31 cellular contexts compared by ENCODE assay signal in the genomic region with DNA sequence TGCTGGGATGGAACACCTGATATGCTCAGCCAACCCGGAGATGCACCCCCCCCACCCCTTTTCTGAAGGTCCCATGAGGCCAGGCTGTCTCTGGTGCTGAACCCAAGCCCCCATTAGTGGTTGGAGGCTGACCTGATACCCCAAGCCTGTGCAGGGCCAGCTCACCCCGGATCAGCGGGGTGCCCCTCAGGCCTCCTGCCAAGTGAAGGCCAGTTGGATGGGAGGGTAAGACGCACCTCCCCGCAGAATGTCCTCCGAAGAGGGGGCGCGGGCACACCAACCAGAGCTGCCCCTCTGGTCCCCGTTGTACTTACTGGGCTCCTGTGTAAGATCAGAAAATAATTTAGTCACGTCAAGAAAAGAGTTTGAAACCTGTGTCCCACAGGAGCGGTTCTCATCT.
"Had no signal": no experiment of that assay in that cellular context is flagged by ENCODE, and none has a peak within 500 bp of the region (broad histone marks: within the 10 kb centered on the region; RNA-seq: fewer than 3 reads in every experiment).

No MANE protein-coding gene starts in this region.

- H3K36me3 Mint-ChIP-seq: activated CD4-positive, alpha-beta memory T cell treated with anti-CD3 and anti-CD28 coated beads for 36 hours; activated CD8-positive, alpha-beta memory T cell treated with anti-CD3 and anti-CD28 coated beads, Interleukin-2, amount 10 ng/mL, durations not matched to agents 7 days and 5 days; activated naive CD4-positive, alpha-beta T cell treated with anti-CD3 and anti-CD28 coated beads, Interleukin-2, amount 50 U/mL, for 24 hours; activated naive CD8-positive, alpha-beta T cell treated with anti-CD3 and anti-CD28 coated beads, Interleukin-2, amount 10 ng/mL, durations not matched to agents 7 days and 5 days had no signal

- H3K27me3 Mint-ChIP-seq: activated CD4-positive, alpha-beta memory T cell treated with anti-CD3 and anti-CD28 coated beads for 36 hours; activated CD4-positive, alpha-beta T cell treated with anti-CD3 and anti-CD28 coated beads for 36 hours; activated CD4-positive, alpha-beta T cell treated with anti-CD3 and anti-CD28 coated beads, Interleukin-2, amount 10 ng/mL, durations not matched to agents 24 days and 14 days; activated CD8-positive, alpha-beta memory T cell treated with anti-CD3 and anti-CD28 coated beads, Interleukin-2, amount 10 ng/mL, durations not matched to agents 7 days and 5 days; activated naive CD4-positive, alpha-beta T cell treated with anti-CD3 and anti-CD28 coated beads, Interleukin-2, amount 50 U/mL, for 24 hours; activated naive CD8-positive, alpha-beta T cell treated with anti-CD3 and anti-CD28 coated beads, Interleukin-2, amount 10 ng/mL, durations not matched to agents 7 days and 5 days; dendritic cell treated with granulocyte-macrophage colony-stimulating factor and Interleukin-4, amounts not matched to agents 40 ng/mL and 50 ng/mL, for 4 days had no signal

- H3K4me1 Mint-ChIP-seq: activated CD4-positive, alpha-beta T cell treated with anti-CD3 and anti-CD28 coated beads for 36 hours; activated CD4-positive, alpha-beta T cell treated with anti-CD3 and anti-CD28 coated beads, Interleukin-2, amount 10 ng/mL, durations not matched to agents 24 days and 14 days; activated CD8-positive, alpha-beta memory T cell treated with anti-CD3 and anti-CD28 coated beads, Interleukin-2, amount 10 ng/mL, durations not matched to agents 7 days and 5 days; activated naive CD4-positive, alpha-beta T cell treated with anti-CD3 and anti-CD28 coated beads, Interleukin-2, amount 50 U/mL, for 24 hours; brain; endodermal cell had no signal

- ATAC-seq: activated CD4-positive, alpha-beta T cell treated with anti-CD3 and anti-CD28 coated beads for 36 hours; activated CD8-positive, alpha-beta memory T cell treated with anti-CD3 and anti-CD28 coated beads, Interleukin-2, amount 10 ng/mL, durations not matched to agents 7 days and 5 days; activated CD8-positive, alpha-beta T cell treated with anti-CD3 and anti-CD28 coated beads, Interleukin-2, amount 10 ng/mL, durations not matched to agents 7 days and 5 days; esophagus mucosa had no signal

- H3K9me3 ChIP-seq: ascending aorta, breast epithelium had no signal

- H3K4me3 ChIP-seq: ascending aorta, breast epithelium, cardiac muscle cell, coronary artery, dorsolateral prefrontal cortex had no signal

- H3K27ac ChIP-seq: ascending aorta, breast epithelium, cardiac muscle cell, coronary artery had no signal

- H3K4me1 ChIP-seq: ascending aorta, breast epithelium had no signal

- H3K27me3 ChIP-seq: ascending aorta, breast epithelium, cardiac muscle cell, dorsolateral prefrontal cortex had no signal

- H3K27ac Mint-ChIP-seq: activated CD4-positive, alpha-beta memory T cell treated with anti-CD3 and anti-CD28 coated beads for 36 hours; activated CD4-positive, alpha-beta T cell treated with anti-CD3 and anti-CD28 coated beads for 36 hours; activated CD4-positive, alpha-beta T cell treated with anti-CD3 and anti-CD28 coated beads, Interleukin-2, amount 10 ng/mL, durations not matched to agents 24 days and 14 days; activated CD8-positive, alpha-beta memory T cell treated with anti-CD3 and anti-CD28 coated beads, Interleukin-2, amount 10 ng/mL, durations not matched to agents 7 days and 5 days; activated CD8-positive, alpha-beta T cell treated with anti-CD3 and anti-CD28 coated beads, Interleukin-2, amount 10 ng/mL, durations not matched to agents 7 days and 5 days; activated naive CD4-positive, alpha-beta T cell treated with anti-CD3 and anti-CD28 coated beads for 36 hours; activated naive CD4-positive, alpha-beta T cell treated with anti-CD3 and anti-CD28 coated beads, Interleukin-2, amount 50 U/mL, for 24 hours; activated naive CD8-positive, alpha-beta T cell treated with anti-CD3 and anti-CD28 coated beads, Interleukin-2, amount 10 ng/mL, durations not matched to agents 7 days and 5 days; activated T-helper 1 cell treated with anti-CD3 and anti-CD28 coated beads, Interleukin-12 subunit alpha, Interleukin-12 subunit beta, Interleukin-2, Interleukin-4 antibody, amounts not matched to agents 30 ng/mL and 10 ng/mL and 1 ng/mL, durations not matched to agents 14 hours and 24 hours and 36 hours; activated T-helper 2 cell treated with anti-CD3 and anti-CD28 coated beads, Interferon-gamma antibody, Interleukin-2, Interleukin-4, amounts not matched to agents 10 μg/mL and 5 μg/mL and 100 μg/mL, durations not matched to agents 14 hours and 24 hours and 36 hours; dendritic cell treated with granulocyte-macrophage colony-stimulating factor and Interleukin-4, amounts not matched to agents 40 ng/mL and 50 ng/mL, for 4 days had no signal

- H3K9me3 Mint-ChIP-seq: activated CD4-positive, alpha-beta memory T cell treated with anti-CD3 and anti-CD28 coated beads for 36 hours; activated CD4-positive, alpha-beta T cell treated with anti-CD3 and anti-CD28 coated beads, Interleukin-2, amount 10 ng/mL, durations not matched to agents 24 days and 14 days; activated naive CD4-positive, alpha-beta T cell treated with anti-CD3 and anti-CD28 coated beads for 36 hours; activated naive CD4-positive, alpha-beta T cell treated with anti-CD3 and anti-CD28 coated beads, Interleukin-2, amount 50 U/mL, for 24 hours; activated naive CD8-positive, alpha-beta T cell treated with anti-CD3 and anti-CD28 coated beads, Interleukin-2, amount 10 ng/mL, durations not matched to agents 7 days and 5 days; activated T-helper 1 cell treated with anti-CD3 and anti-CD28 coated beads, Interleukin-12 subunit alpha, Interleukin-12 subunit beta, Interleukin-2, Interleukin-4 antibody, amounts not matched to agents 30 ng/mL and 10 ng/mL and 1 ng/mL, durations not matched to agents 14 hours and 24 hours and 36 hours; activated T-helper 2 cell treated with anti-CD3 and anti-CD28 coated beads, Interferon-gamma antibody, Interleukin-2, Interleukin-4, amounts not matched to agents 10 μg/mL and 5 μg/mL and 100 μg/mL, durations not matched to agents 14 hours and 24 hours and 36 hours; brain; dendritic cell treated with granulocyte-macrophage colony-stimulating factor and Interleukin-4, amounts not matched to agents 40 ng/mL and 50 ng/mL, for 4 days; endodermal cell had no signal

- H3K4me3 Mint-ChIP-seq: activated CD4-positive, alpha-beta memory T cell treated with anti-CD3 and anti-CD28 coated beads for 36 hours; activated CD4-positive, alpha-beta T cell treated with anti-CD3 and anti-CD28 coated beads for 36 hours; activated CD4-positive, alpha-beta T cell treated with anti-CD3 and anti-CD28 coated beads, Interleukin-2, amount 10 ng/mL, durations not matched to agents 24 days and 14 days; activated CD8-positive, alpha-beta memory T cell treated with anti-CD3 and anti-CD28 coated beads, Interleukin-2, amount 10 ng/mL, durations not matched to agents 7 days and 5 days; activated CD8-positive, alpha-beta T cell treated with anti-CD3 and anti-CD28 coated beads, Interleukin-2, amount 10 ng/mL, durations not matched to agents 7 days and 5 days; activated naive CD4-positive, alpha-beta T cell treated with anti-CD3 and anti-CD28 coated beads for 36 hours; activated naive CD4-positive, alpha-beta T cell treated with anti-CD3 and anti-CD28 coated beads, Interleukin-2, amount 50 U/mL, for 24 hours; activated naive CD8-positive, alpha-beta T cell treated with anti-CD3 and anti-CD28 coated beads, Interleukin-2, amount 10 ng/mL, durations not matched to agents 7 days and 5 days; activated T-helper 1 cell treated with anti-CD3 and anti-CD28 coated beads, Interleukin-12 subunit alpha, Interleukin-12 subunit beta, Interleukin-2, Interleukin-4 antibody, amounts not matched to agents 30 ng/mL and 10 ng/mL and 1 ng/mL, durations not matched to agents 14 hours and 24 hours and 36 hours; brain; dendritic cell treated with granulocyte-macrophage colony-stimulating factor and Interleukin-4, amounts not matched to agents 40 ng/mL and 50 ng/mL, for 4 days; endodermal cell had no signal

- DNase-seq: activated CD4-positive, alpha-beta memory T cell treated with anti-CD3 and anti-CD28 coated beads for 36 hours; activated CD4-positive, alpha-beta T cell treated with anti-CD3 and anti-CD28 coated beads for 36 hours; activated CD4-positive, alpha-beta T cell treated with anti-CD3 and anti-CD28 coated beads, Interleukin-2, amount 10 ng/mL, durations not matched to agents 24 days and 14 days; activated CD4-positive, CD25-positive, alpha-beta regulatory T cell; activated CD4-positive, CD25-positive, alpha-beta regulatory T cell treated with anti-CD3 and anti-CD28 coated beads, Interleukin-2, amount 50 U/mL, for 72 hours; activated CD8-positive, alpha-beta memory T cell treated with anti-CD3 and anti-CD28 coated beads, Interleukin-2, amount 10 ng/mL, durations not matched to agents 7 days and 5 days; activated CD8-positive, alpha-beta memory T cell treated with anti-CD3 and anti-CD28 coated beads, Interleukin-2, amount 50 U/mL, for 4 hours; activated CD8-positive, alpha-beta T cell treated with anti-CD3 and anti-CD28 coated beads, Interleukin-2, amount 10 ng/mL, durations not matched to agents 7 days and 5 days; activated effector memory CD4-positive, alpha-beta T cell treated with anti-CD3 and anti-CD28 coated beads, Interleukin-2, amount 50 U/mL, for 16 hours; activated naive CD4-positive, alpha-beta T cell treated with anti-CD3 and anti-CD28 coated beads for 36 hours; activated naive CD8-positive, alpha-beta T cell treated with anti-CD3 and anti-CD28 coated beads, Interleukin-2, amount 10 ng/mL, durations not matched to agents 7 days and 5 days; activated T-cell treated with anti-CD3 and anti-CD28 coated beads, Interleukin-2, amount 50 U/mL, for 1 hour; activated T-cell treated with anti-CD3 and anti-CD28 coated beads, Interleukin-2, amount 50 U/mL, for 48 hours; central memory CD4-positive, alpha-beta T cell; cerebellar nuclear complex; dorsolateral prefrontal cortex; effector memory CD4-positive, alpha-beta T cell; foreskin fibroblast; glutamatergic neuron; T-helper 2 cell had no signal
